Comparison of ENCODE assay signal across 1 cellular context in the genomic region with DNA sequence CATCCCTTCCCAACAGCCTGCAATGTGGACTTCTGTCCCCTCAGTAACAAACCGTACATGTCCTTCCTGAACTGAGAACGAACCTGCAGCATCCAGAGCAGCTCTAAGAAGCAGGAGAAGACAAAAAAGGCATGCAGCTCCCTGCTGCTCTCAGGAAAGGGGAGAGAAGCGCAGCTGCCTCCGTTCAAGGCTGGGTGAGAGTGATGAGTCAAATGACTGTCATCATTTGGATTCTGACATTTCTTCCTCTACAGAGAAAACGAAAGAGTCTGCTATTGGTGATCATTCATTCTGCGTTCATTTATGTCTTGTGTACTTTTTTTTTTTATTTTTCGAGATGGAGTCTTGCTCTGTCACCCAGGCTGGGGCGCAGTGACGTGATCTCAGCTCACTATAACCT.
TF ChIP-seq lines count a peak whose summit lies in the region.

No MANE protein-coding gene starts in this region.

TF ChIP-seq in GM23338, 12 proteins besides CTCF, POLR2A, EP300 and RAD21:
- TF ChIP-seq, protein P1, sequence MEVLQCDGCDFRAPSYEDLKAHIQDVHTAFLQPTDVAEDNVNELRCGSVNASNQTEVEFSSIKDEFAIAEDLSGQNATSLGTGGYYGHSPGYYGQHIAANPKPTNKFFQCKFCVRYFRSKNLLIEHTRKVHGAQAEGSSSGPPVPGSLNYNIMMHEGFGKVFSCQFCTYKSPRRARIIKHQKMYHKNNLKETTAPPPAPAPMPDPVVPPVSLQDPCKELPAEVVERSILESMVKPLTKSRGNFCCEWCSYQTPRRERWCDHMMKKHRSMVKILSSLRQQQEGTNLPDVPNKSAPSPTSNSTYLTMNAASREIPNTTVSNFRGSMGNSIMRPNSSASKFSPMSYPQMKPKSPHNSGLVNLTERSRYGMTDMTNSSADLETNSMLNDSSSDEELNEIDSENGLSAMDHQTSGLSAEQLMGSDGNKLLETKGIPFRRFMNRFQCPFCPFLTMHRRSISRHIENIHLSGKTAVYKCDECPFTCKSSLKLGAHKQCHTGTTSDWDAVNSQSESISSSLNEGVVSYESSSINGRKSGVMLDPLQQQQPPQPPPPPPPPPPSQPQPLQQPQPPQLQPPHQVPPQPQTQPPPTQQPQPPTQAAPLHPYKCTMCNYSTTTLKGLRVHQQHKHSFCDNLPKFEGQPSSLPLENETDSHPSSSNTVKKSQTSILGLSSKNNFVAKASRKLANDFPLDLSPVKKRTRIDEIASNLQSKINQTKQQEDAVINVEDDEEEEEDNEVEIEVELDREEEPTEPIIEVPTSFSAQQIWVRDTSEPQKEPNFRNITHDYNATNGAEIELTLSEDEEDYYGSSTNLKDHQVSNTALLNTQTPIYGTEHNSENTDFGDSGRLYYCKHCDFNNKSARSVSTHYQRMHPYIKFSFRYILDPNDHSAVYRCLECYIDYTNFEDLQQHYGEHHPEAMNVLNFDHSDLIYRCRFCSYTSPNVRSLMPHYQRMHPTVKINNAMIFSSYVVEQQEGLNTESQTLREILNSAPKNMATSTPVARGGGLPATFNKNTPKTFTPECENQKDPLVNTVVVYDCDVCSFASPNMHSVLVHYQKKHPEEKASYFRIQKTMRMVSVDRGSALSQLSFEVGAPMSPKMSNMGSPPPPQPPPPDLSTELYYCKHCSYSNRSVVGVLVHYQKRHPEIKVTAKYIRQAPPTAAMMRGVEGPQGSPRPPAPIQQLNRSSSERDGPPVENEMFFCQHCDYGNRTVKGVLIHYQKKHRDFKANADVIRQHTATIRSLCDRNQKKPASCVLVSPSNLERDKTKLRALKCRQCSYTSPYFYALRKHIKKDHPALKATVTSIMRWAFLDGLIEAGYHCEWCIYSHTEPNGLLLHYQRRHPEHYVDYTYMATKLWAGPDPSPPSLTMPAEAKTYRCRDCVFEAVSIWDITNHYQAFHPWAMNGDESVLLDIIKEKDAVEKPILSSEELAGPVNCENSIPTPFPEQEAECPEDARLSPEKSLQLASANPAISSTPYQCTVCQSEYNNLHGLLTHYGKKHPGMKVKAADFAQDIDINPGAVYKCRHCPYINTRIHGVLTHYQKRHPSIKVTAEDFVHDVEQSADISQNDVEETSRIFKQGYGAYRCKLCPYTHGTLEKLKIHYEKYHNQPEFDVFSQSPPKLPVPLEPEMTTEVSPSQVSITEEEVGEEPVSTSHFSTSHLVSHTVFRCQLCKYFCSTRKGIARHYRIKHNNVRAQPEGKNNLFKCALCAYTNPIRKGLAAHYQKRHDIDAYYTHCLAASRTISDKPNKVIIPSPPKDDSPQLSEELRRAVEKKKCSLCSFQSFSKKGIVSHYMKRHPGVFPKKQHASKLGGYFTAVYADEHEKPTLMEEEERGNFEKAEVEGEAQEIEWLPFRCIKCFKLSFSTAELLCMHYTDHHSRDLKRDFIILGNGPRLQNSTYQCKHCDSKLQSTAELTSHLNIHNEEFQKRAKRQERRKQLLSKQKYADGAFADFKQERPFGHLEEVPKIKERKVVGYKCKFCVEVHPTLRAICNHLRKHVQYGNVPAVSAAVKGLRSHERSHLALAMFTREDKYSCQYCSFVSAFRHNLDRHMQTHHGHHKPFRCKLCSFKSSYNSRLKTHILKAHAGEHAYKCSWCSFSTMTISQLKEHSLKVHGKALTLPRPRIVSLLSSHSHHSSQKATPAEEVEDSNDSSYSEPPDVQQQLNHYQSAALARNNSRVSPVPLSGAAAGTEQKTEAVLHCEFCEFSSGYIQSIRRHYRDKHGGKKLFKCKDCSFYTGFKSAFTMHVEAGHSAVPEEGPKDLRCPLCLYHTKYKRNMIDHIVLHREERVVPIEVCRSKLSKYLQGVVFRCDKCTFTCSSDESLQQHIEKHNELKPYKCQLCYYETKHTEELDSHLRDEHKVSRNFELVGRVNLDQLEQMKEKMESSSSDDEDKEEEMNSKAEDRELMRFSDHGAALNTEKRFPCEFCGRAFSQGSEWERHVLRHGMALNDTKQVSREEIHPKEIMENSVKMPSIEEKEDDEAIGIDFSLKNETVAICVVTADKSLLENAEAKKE (CRISPR knock-in tag; IDR thresholded peaks at IDR 0.05): no peak
- TF ChIP-seq, protein P2, sequence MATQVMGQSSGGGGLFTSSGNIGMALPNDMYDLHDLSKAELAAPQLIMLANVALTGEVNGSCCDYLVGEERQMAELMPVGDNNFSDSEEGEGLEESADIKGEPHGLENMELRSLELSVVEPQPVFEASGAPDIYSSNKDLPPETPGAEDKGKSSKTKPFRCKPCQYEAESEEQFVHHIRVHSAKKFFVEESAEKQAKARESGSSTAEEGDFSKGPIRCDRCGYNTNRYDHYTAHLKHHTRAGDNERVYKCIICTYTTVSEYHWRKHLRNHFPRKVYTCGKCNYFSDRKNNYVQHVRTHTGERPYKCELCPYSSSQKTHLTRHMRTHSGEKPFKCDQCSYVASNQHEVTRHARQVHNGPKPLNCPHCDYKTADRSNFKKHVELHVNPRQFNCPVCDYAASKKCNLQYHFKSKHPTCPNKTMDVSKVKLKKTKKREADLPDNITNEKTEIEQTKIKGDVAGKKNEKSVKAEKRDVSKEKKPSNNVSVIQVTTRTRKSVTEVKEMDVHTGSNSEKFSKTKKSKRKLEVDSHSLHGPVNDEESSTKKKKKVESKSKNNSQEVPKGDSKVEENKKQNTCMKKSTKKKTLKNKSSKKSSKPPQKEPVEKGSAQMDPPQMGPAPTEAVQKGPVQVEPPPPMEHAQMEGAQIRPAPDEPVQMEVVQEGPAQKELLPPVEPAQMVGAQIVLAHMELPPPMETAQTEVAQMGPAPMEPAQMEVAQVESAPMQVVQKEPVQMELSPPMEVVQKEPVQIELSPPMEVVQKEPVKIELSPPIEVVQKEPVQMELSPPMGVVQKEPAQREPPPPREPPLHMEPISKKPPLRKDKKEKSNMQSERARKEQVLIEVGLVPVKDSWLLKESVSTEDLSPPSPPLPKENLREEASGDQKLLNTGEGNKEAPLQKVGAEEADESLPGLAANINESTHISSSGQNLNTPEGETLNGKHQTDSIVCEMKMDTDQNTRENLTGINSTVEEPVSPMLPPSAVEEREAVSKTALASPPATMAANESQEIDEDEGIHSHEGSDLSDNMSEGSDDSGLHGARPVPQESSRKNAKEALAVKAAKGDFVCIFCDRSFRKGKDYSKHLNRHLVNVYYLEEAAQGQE (IDR thresholded peaks at IDR 0.05; ENCODE audit: unreplicated experiment): no peak
- TF ChIP-seq ZNF331 (CRISPR knock-in tag; IDR thresholded peaks at IDR 0.05; ENCODE audit: low read depth) (no peak), EZH2phosphoT487 (IDR thresholded peaks at IDR 0.05; ENCODE audit: unreplicated experiment) (no peak), POLR2AphosphoS5 (IDR thresholded peaks at IDR 0.05; ENCODE audit: low read depth) (no peak), JUNB (IDR thresholded peaks at IDR 0.05; ENCODE audit: unreplicated experiment) (no peak), EZH2 (IDR thresholded peaks at IDR 0.05; ENCODE audit: low read depth, unreplicated experiment) (no peak), NANOG (IDR thresholded peaks at IDR 0.05; ENCODE audit: borderline replicate concordance) (no peak), CREB1 (CRISPR knock-in tag; IDR thresholded peaks at IDR 0.05; ENCODE audit: low read depth) (no peak), STAT1 (IDR thresholded peaks at IDR 0.05; ENCODE audit: unreplicated experiment) (no peak), ZNF114 (CRISPR knock-in tag; IDR thresholded peaks at IDR 0.05) (no peak)
- TF ChIP-seq, protein P3, sequence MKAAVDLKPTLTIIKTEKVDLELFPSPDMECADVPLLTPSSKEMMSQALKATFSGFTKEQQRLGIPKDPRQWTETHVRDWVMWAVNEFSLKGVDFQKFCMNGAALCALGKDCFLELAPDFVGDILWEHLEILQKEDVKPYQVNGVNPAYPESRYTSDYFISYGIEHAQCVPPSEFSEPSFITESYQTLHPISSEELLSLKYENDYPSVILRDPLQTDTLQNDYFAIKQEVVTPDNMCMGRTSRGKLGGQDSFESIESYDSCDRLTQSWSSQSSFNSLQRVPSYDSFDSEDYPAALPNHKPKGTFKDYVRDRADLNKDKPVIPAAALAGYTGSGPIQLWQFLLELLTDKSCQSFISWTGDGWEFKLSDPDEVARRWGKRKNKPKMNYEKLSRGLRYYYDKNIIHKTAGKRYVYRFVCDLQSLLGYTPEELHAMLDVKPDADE (IDR thresholded peaks at IDR 0.05): no peak
